ENCODE assay signal across 8 cellular contexts in the genomic region with DNA sequence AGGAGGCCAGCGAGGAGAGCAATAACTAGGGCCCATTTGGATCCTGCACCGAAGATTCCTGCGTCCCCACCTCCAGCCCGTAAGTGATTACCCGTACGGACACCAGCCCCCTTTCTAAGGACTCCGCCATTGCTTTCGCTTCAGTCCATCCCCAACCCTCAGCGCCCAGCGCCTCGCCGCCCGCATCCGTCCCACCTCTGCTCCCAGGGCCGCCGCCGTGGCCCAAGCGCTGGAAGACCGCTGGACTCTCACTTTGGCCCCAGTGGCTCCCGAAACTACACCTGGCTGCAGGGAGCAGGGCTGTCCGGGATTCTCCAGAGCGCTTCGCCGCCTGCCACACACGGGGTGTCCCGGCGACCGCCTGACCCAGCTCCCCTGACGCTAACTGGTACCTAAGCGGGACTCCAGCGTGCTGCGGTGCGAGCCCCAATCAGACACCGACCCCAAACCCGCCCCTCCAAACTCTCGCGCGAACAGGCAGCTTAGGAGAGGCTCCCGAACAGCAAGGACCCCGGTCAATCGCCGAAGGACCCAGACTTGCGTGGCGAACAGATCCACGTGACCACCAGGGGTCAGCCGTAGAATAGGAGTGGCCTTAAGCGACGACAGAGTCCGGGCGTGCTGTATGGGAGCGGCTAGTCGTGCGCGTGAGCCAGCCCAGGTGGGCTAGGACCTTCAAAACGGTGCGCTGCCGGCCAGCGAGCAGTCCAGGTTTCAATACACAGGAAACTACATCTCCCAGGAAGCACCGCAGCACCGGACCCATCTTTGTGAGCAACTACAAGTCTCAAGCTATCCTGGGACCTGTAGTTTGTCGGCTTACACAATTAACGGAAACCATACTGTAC. TPM values are rescaled to one million over a fixed set of nuclear protein-coding genes. Genes with fewer than 3 reads are reported as not detected.
DNase-seq lines count a peak whose midpoint lies in the region; ATAC-seq lines count a peak whose summit lies in the region.

TSS of gene CNPY2 (minus strand) at position 363 of the 848 bp plus-strand sequence. CDS start 771 bp downstream, outside the sequence.

- H3K27ac Mint-ChIP-seq in dendritic cell treated with granulocyte-macrophage colony-stimulating factor and Interleukin-4, amounts not matched to agents 40 ng/mL and 50 ng/mL, for 4 days = peak within 1 kb of the TSS; percentile 100

- H3K4me3 Mint-ChIP-seq in dendritic cell treated with granulocyte-macrophage colony-stimulating factor and Interleukin-4, amounts not matched to agents 40 ng/mL and 50 ng/mL, for 4 days = peak within 1 kb of the TSS; percentile 99

- intact Hi-C loops in dendritic cell treated with granulocyte-macrophage colony-stimulating factor and Interleukin-4, amounts not matched to agents 40 ng/mL and 50 ng/mL, for 4 days (cut with micrococcal nuclease) = loop anchor here (1.0 kb wide), 5 partner anchors 16 to 148 kb away; partner anchors contain the start of genes CS, PAN2, STAT2 and TIMELESS

- no peaks in the 10 kb centered on the region for H3K27me3 Mint-ChIP-seq in dendritic cell treated with granulocyte-macrophage colony-stimulating factor and Interleukin-4, amounts not matched to agents 40 ng/mL and 50 ng/mL, for 4 days

- peak; percentile 88 for ATAC-seq in GM19351 (IDR thresholded peaks at IDR 0.05; ENCODE audit: unreplicated experiment)
- ATAC-seq in HG03521 (IDR thresholded peaks at IDR 0.05; ENCODE audit: unreplicated experiment) = peak; percentile 87
- peak; percentile 88 for ATAC-seq in left lobe of liver

- H3K9me3 Mint-ChIP-seq in dendritic cell treated with granulocyte-macrophage colony-stimulating factor and Interleukin-4, amounts not matched to agents 40 ng/mL and 50 ng/mL, for 4 days = no peaks in the 10 kb centered on the region

- peaks cover 16% of the 10 kb centered on the region for H3K4me1 Mint-ChIP-seq in dendritic cell treated with granulocyte-macrophage colony-stimulating factor and Interleukin-4, amounts not matched to agents 40 ng/mL and 50 ng/mL, for 4 days (ENCODE audit: low read depth)

- DNase-seq in C1 segment of cervical spinal cord (lab: John Stamatoyannopoulos, UW) (peak; percentile 69 to 100 (median 91)), NCI-H748 (lab: John Stamatoyannopoulos, UW; ENCODE audit: unreplicated experiment) (peak; percentile 99), left lobe of liver (ENCODE audit: low spot score) (peak; percentile 98)
- peak; percentile 92 for DNase-seq in activated CD4-positive, alpha-beta T cell treated with anti-CD3 and anti-CD28 coated beads, Interleukin-2, amount 50 U/mL, for 1 hour
- peak; percentile 85 for DNase-seq in stimulated activated CD4-positive, alpha-beta T cell treated with anti-CD3 and anti-CD28 coated beads, Interleukin-2, amount 100 ng/mL, for 4 hours (ENCODE audit: low read depth)

- peaks cover 68% of the 10 kb centered on the region for H3K36me3 Mint-ChIP-seq in dendritic cell treated with granulocyte-macrophage colony-stimulating factor and Interleukin-4, amounts not matched to agents 40 ng/mL and 50 ng/mL, for 4 days (ENCODE audit: low read depth)

RNA-seq across cellular contexts. Expression of gene CNPY2, which starts in this region (rescaled TPM):
- total RNA-seq in left lobe of liver = 93.3 TPM

Comparison
In these comparisons a context has a peak if more than half of its experiments do, and no peak if none do; other contexts are left out.
1. Peak in every context shown above with its lines: DNase-seq and ATAC-seq.